12 cellular contexts compared by ENCODE assay signal in the genomic region with DNA sequence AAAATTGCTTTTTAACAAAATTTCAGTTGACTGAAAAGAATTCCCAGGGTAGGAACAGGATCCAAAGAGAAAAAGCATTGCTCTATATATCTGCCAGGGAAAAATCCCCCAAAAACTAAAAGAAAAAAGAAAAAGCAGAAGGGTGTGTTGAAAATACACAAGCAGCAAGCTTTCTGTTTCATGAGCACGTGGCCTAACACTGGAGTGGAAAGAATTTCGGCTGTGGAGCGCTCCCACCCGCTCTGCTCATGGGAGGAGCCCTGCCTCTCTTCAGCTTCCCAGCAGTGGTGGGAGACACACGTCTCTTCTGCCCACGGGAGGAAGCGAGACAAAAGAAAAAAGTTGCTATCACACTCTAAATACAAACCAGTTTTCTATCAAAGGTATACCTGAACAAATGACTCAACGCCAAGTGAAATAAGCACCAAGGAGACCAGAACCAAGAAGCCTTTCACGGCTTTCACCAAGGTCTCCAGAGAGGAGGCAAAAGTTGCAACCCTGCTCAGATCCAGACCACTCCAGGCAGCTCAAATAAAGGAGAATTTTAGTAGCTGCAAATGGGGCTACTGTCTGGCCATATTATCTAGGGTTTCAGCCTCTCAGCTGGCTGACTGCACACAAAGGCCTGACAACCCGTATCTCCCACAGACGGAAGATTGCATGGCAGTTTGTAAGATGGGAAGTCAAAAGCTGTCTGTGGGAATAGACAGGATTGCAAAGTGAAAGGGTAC. TPM values are rescaled to one million over a fixed set of nuclear protein-coding genes. Genes with fewer than 3 reads are reported as not detected.
DNase-seq lines count a peak whose midpoint lies in the region; ATAC-seq and TF ChIP-seq lines count a peak whose summit lies in the region.
"Had no signal": no experiment of that assay in that cellular context is flagged by ENCODE, and none has a peak within 500 bp of the region (broad histone marks: within the 10 kb centered on the region; RNA-seq: fewer than 3 reads in every experiment).

No MANE protein-coding gene starts in this region.

- peak; percentile 66 for DNase-seq in GM03348 (ENCODE audit: low spot score)
- DNase-seq in activated CD8-positive, alpha-beta T cell treated with anti-CD3 and anti-CD28 coated beads for 36 hours: no peak
- DNase-seq in right cardiac atrium: peak; percentile 65 to 86 (median 83)
- peak; percentile 80 for DNase-seq in sigmoid colon
- no peak for DNase-seq in activated T-cell treated with anti-CD3 and anti-CD28 coated beads, Interleukin-2, amount 50 U/mL, for 24 hours
- DNase-seq: activated CD4-positive, alpha-beta T cell treated with anti-CD3 and anti-CD28 coated beads, Interleukin-2, amount 10 ng/mL, durations not matched to agents 7 days and 5 days; NCI-H1694 treated with DMSO at 0.1 percent for 48 hours had no signal

- no peak overlapping the region for H3K27ac Mint-ChIP-seq in activated CD8-positive, alpha-beta T cell treated with anti-CD3 and anti-CD28 coated beads for 36 hours
- no peak overlapping the region for H3K27ac Mint-ChIP-seq in activated T-cell treated with anti-CD3 and anti-CD28 coated beads, Interleukin-2, amount 50 U/mL, for 24 hours
- H3K27ac Mint-ChIP-seq: activated CD4-positive, alpha-beta T cell treated with anti-CD3 and anti-CD28 coated beads, Interleukin-2, amount 10 ng/mL, durations not matched to agents 7 days and 5 days had no signal

- no peak for TF ChIP-seq EP300 in sigmoid colon (IDR thresholded peaks at IDR 0.05)

- 30% methylated on average over 11 of the region's 11 CpGs for WGBS in right cardiac atrium
- WGBS in sigmoid colon, 2 donors: 47 to 70% methylated on average over 11 of the region's 11 CpGs

- intact Hi-C loops in activated CD8-positive, alpha-beta T cell treated with anti-CD3 and anti-CD28 coated beads for 36 hours (cut with micrococcal nuclease): no loop called here
- intact Hi-C loops in right cardiac atrium (cut with DNase I) (no loop called here), sigmoid colon (cut with DNase I) (no loop called here)

- H3K27me3 ChIP-seq in right cardiac atrium (ENCODE audit: control insufficient read depth, insufficient read depth): no peaks in the 10 kb centered on the region
- peaks cover 0 to 12% (median 6%) of the 10 kb centered on the region in 3 donors for H3K27me3 ChIP-seq in sigmoid colon
- H3K27me3 ChIP-seq: neutrophil had no signal

- H3K4me3 ChIP-seq in right cardiac atrium (ENCODE audit: low read length): no peak overlapping the region
- peak overlapping the region in 2 of 4 donors; percentile 16 to 30 for H3K4me3 ChIP-seq in sigmoid colon

- CTCF ChIA-PET in activated CD8-positive, alpha-beta T cell treated with anti-CD3 and anti-CD28 coated beads for 36 hours (lab: Charles Lee): interaction anchor here (1.2 to 2.3 kb wide), 3 partner anchors 12 to 125 kb away, joined by 4 to 9 read pairs (median 4); no protein-coding TSS in a partner anchor

- H3K9me3 ChIP-seq in right cardiac atrium (ENCODE audit: control insufficient read depth, low read length): no peaks in the 10 kb centered on the region
- no peaks in the 10 kb centered on the region for H3K9me3 ChIP-seq in sigmoid colon
- H3K9me3 ChIP-seq: neutrophil had no signal

- H3K4me1 Mint-ChIP-seq in activated CD8-positive, alpha-beta T cell treated with anti-CD3 and anti-CD28 coated beads for 36 hours (ENCODE audit: low read depth): peaks cover 12% of the 10 kb centered on the region
- peaks cover 12% of the 10 kb centered on the region for H3K4me1 Mint-ChIP-seq in activated T-cell treated with anti-CD3 and anti-CD28 coated beads, Interleukin-2, amount 50 U/mL, for 24 hours (ENCODE audit: low read depth)
- H3K4me1 Mint-ChIP-seq: activated CD4-positive, alpha-beta T cell treated with anti-CD3 and anti-CD28 coated beads, Interleukin-2, amount 10 ng/mL, durations not matched to agents 7 days and 5 days had no signal

- H3K4me1 ChIP-seq in right cardiac atrium (ENCODE audit: control insufficient read depth, insufficient read depth, low read length) (peaks cover 5% of the 10 kb centered on the region), sigmoid colon (peaks cover 0 to 35% (median 23%) of the 10 kb centered on the region in 4 donors)

- H3K9me3 Mint-ChIP-seq in activated CD8-positive, alpha-beta T cell treated with anti-CD3 and anti-CD28 coated beads for 36 hours: no peaks in the 10 kb centered on the region
- no peaks in the 10 kb centered on the region for H3K9me3 Mint-ChIP-seq in activated T-cell treated with anti-CD3 and anti-CD28 coated beads, Interleukin-2, amount 50 U/mL, for 24 hours

- H3K4me3 Mint-ChIP-seq in activated CD8-positive, alpha-beta T cell treated with anti-CD3 and anti-CD28 coated beads for 36 hours: no peak overlapping the region
- no peak overlapping the region for H3K4me3 Mint-ChIP-seq in activated T-cell treated with anti-CD3 and anti-CD28 coated beads, Interleukin-2, amount 50 U/mL, for 24 hours
- H3K4me3 Mint-ChIP-seq: activated CD4-positive, alpha-beta T cell treated with anti-CD3 and anti-CD28 coated beads, Interleukin-2, amount 10 ng/mL, durations not matched to agents 7 days and 5 days had no signal

- peaks cover 22% of the 10 kb centered on the region for H3K27me3 Mint-ChIP-seq in activated CD8-positive, alpha-beta T cell treated with anti-CD3 and anti-CD28 coated beads for 36 hours
- peaks cover 75% of the 10 kb centered on the region for H3K27me3 Mint-ChIP-seq in activated T-cell treated with anti-CD3 and anti-CD28 coated beads, Interleukin-2, amount 50 U/mL, for 24 hours

- TF ChIP-seq POLR2A in sigmoid colon (IDR thresholded peaks at IDR 0.05): no peak

- H3K36me3 Mint-ChIP-seq in activated CD8-positive, alpha-beta T cell treated with anti-CD3 and anti-CD28 coated beads for 36 hours (ENCODE audit: low read depth): no peaks in the 10 kb centered on the region
- H3K36me3 Mint-ChIP-seq in activated T-cell treated with anti-CD3 and anti-CD28 coated beads, Interleukin-2, amount 50 U/mL, for 24 hours (ENCODE audit: low read depth): no peaks in the 10 kb centered on the region

- TF ChIP-seq CTCF in activated CD8-positive, alpha-beta T cell treated with anti-CD3 and anti-CD28 coated beads for 36 hours (IDR thresholded peaks at IDR 0.05): no peak
- no peak for TF ChIP-seq CTCF in sigmoid colon (IDR thresholded peaks at IDR 0.05)

- H3K36me3 ChIP-seq in sigmoid colon: no peaks in the 10 kb centered on the region
- H3K36me3 ChIP-seq: neutrophil had no signal

- peak overlapping the region; percentile 83 for H3K27ac ChIP-seq in right cardiac atrium (ENCODE audit: low read length)
- H3K27ac ChIP-seq in sigmoid colon: peak overlapping the region; percentile 40 to 70 (median 62)
- H3K27ac ChIP-seq: HL-60 had no signal

- POLR2A ChIA-PET in activated CD8-positive, alpha-beta T cell treated with anti-CD3 and anti-CD28 coated beads for 36 hours (lab: Charles Lee): no interaction called here

- ATAC-seq in activated CD8-positive, alpha-beta T cell treated with anti-CD3 and anti-CD28 coated beads for 36 hours: peak; percentile 47
- peak; percentile 88 for ATAC-seq in right cardiac atrium
- ATAC-seq in HG03354 (IDR thresholded peaks at IDR 0.05; ENCODE audit: poor library complexity, severe bottlenecking, unreplicated experiment): no peak
- ATAC-seq in HG03521 (IDR thresholded peaks at IDR 0.05; ENCODE audit: unreplicated experiment): no peak
- no peak for ATAC-seq in GM21390 (IDR thresholded peaks at IDR 0.05; ENCODE audit: unreplicated experiment)

RNA-seq across cellular contexts. Expression of gene ZNF496, which starts 29.5 kb away (rescaled TPM):
- total RNA-seq in activated CD8-positive, alpha-beta T cell treated with anti-CD3 and anti-CD28 coated beads for 36 hours: 10 to 100 TPM; 27.5 to 28.0 TPM
- total RNA-seq in right cardiac atrium (10 to 100 TPM; 16.9 to 19.5 (median 17.4) TPM), sigmoid colon (10 to 100 TPM; 31.6 to 70.7 (median 37.3) TPM)
- polyA plus RNA-seq in right cardiac atrium (7.9 TPM), sigmoid colon (10 to 100 TPM in 1 of 3 donors, 1 to 10 TPM in 2; 3.2 to 10.1 (median 4.8) TPM)

RNA-seq across cellular contexts. Expression of gene NLRP3, which starts 54.8 kb away (rescaled TPM):
- 1 to 10 TPM; 3.2 to 3.6 TPM for total RNA-seq in activated CD8-positive, alpha-beta T cell treated with anti-CD3 and anti-CD28 coated beads for 36 hours
- total RNA-seq in right cardiac atrium (1 to 10 TPM in 2 of 4 donors, under 1 TPM in 2; 0.63 to 1.1 (median 1.00) TPM), sigmoid colon (1 to 10 TPM; 1.4 to 3.3 (median 3.0) TPM)
- polyA plus RNA-seq in right cardiac atrium (0.50 TPM), sigmoid colon (1 to 10 TPM; 1.1 to 3.2 (median 1.8) TPM)

Comparison
In these comparisons a context has a peak if more than half of its experiments do, and no peak if none do; other contexts are left out.
1. DNase-seq: peak in GM03348 (single experiment), right cardiac atrium (3 of 3) and sigmoid colon (single experiment); none in activated CD8-positive, alpha-beta T cell treated with anti-CD3 and anti-CD28 coated beads for 36 hours (single experiment) and activated T-cell treated with anti-CD3 and anti-CD28 coated beads, Interleukin-2, amount 50 U/mL, for 24 hours (single experiment).
2. ATAC-seq: peak in activated CD8-positive, alpha-beta T cell treated with anti-CD3 and anti-CD28 coated beads for 36 hours (single experiment) and right cardiac atrium (2 of 2); none in HG03354 (single experiment), HG03521 (single experiment) and GM21390 (single experiment).